ENCODE assay signal across 8 cellular contexts in genomic region chr1:109239580-109240068, GRCh38. TPM values are rescaled to one million over a fixed set of nuclear protein-coding genes. Genes with fewer than 3 reads are reported as not detected.
A peak's percentile ranks its signal among the peaks of the same experiment; 100 is the strongest.
DNase-seq lines count a peak whose midpoint lies in the region; ATAC-seq, FAIRE-seq and TF ChIP-seq lines count a peak whose summit lies in the region.

No MANE protein-coding gene starts in this region.

- no peaks in the 10 kb centered on the region for H3K9me3 ChIP-seq in adipocyte (ENCODE audit: control insufficient read depth, low read length)
- no peaks in the 10 kb centered on the region for H3K9me3 ChIP-seq in keratinocyte (ENCODE audit: control insufficient read depth, low read depth, low read length)

- TF ChIP-seq CTCF in keratinocyte (optimal IDR thresholded peaks at IDR 0.05 in 1 of 3, IDR thresholded peaks at IDR 0.05 in 1 of 3, conservative IDR thresholded peaks at IDR 0.05 in 1 of 3; ENCODE audit: extremely low read depth in 1 of 3, insufficient read depth in 2 of 3, low read length in 3 of 3) (peak; percentile 68 to 88 (median 85)), type B pancreatic cell (conservative IDR thresholded peaks at IDR 0.05) (peak; percentile 72)

- H3K27me3 Mint-ChIP-seq in type B pancreatic cell: peaks cover 3% of the 10 kb centered on the region

- dilution Hi-C loops in keratinocyte (cut with MboI; ENCODE audit: extremely low pct_ligation_motif_present, low sequenced_read_pairs): no loop called here

- H3K4me1 Mint-ChIP-seq in type B pancreatic cell (ENCODE audit: unreplicated experiment): peaks cover 19% of the 10 kb centered on the region

- peak overlapping the region; percentile 71 for H3K27ac Mint-ChIP-seq in type B pancreatic cell

- H3K4me3 Mint-ChIP-seq in type B pancreatic cell: no peak overlapping the region

- H3K79me2 ChIP-seq in keratinocyte (ENCODE audit: control insufficient read depth, insufficient read depth, low read length): no peaks in the 10 kb centered on the region

- H4K20me1 ChIP-seq in keratinocyte (ENCODE audit: control insufficient read depth, extremely low read depth, insufficient read depth, low read length): peaks cover 5% of the 10 kb centered on the region

- peak overlapping the region; percentile 59 for H3K4me2 ChIP-seq in keratinocyte (ENCODE audit: control insufficient read depth, extremely low read depth, insufficient read depth, low read depth, low read length)

- H3K36me3 ChIP-seq in adipocyte (ENCODE audit: control insufficient read depth, insufficient read depth, low read length, severe bottlenecking) (peaks cover 50% of the 10 kb centered on the region), keratinocyte (ENCODE audit: control insufficient read depth in 2 of 2, extremely low read depth in 1 of 2, insufficient read depth in 2 of 2, low read length in 2 of 2) (peaks cover 34 to 44% of the 10 kb centered on the region in 2 experiments)

- FAIRE-seq in keratinocyte (lab: Jason Lieb, UNC) (no peak), GM19239 (lab: Jason Lieb, UNC) (no peak)

- no peak overlapping the region for H3K4me3 ChIP-seq in adipocyte (ENCODE audit: low read length)
- peak overlapping the region in 1 of 3 experiments; percentile 55 for H3K4me3 ChIP-seq in keratinocyte (ENCODE audit: control insufficient read depth in 2 of 3, extremely low read depth in 1 of 3, insufficient read depth in 2 of 3, low read depth in 1 of 3, low read length in 3 of 3)

- DNase-seq in DMS53 (lab: John Stamatoyannopoulos, UW) (peak; percentile 78), NCI-H2107 treated with DMSO at 0.1 percent for 48 hours (lab: John Stamatoyannopoulos, UW; ENCODE audit: unreplicated experiment) (peak; percentile 40), adipocyte (ENCODE audit: low read depth) (peak; percentile 52), keratinocyte (ENCODE audit: low read depth, low spot score) (no peak), type B pancreatic cell (ENCODE audit: extremely low spot score, unreplicated experiment) (no peak), GDM1 (lab: John Stamatoyannopoulos, UW) (no peak), GM19239 (ENCODE audit: insufficient read length, low spot score) (no peak)

- H3K27me3 ChIP-seq in adipocyte (replicated peaks; ENCODE audit: control insufficient read depth, insufficient read depth, low read length) (no peaks in the 10 kb centered on the region), keratinocyte (ENCODE audit: control insufficient read depth, extremely low read depth, insufficient read depth, low read length) (no peaks in the 10 kb centered on the region)

- H2AFZ ChIP-seq in keratinocyte (ENCODE audit: control insufficient read depth, low read length): no peak overlapping the region

- peak; percentile 56 for ATAC-seq in GM21381 (IDR thresholded peaks at IDR 0.05; ENCODE audit: unreplicated experiment)

- peaks cover 14% of the 10 kb centered on the region for H3K36me3 Mint-ChIP-seq in type B pancreatic cell

- no peaks in the 10 kb centered on the region for H3K9me3 Mint-ChIP-seq in type B pancreatic cell

- H3K9me1 ChIP-seq in keratinocyte (ENCODE audit: control insufficient read depth, extremely low read depth, insufficient read depth, low read length): peaks cover 3% of the 10 kb centered on the region

- peaks cover 28% of the 10 kb centered on the region for H3K4me1 ChIP-seq in adipocyte (ENCODE audit: control insufficient read depth, insufficient read depth, low read length)
- H3K4me1 ChIP-seq in keratinocyte (ENCODE audit: control insufficient read depth, extremely low read depth, insufficient read depth, low read length): peaks cover 29% of the 10 kb centered on the region

- peak overlapping the region; percentile 99 for H3K27ac ChIP-seq in keratinocyte (ENCODE audit: control insufficient read depth, insufficient read depth, low read length)

- no peak overlapping the region for H3K9ac ChIP-seq in adipocyte (ENCODE audit: low read length)
- H3K9ac ChIP-seq in keratinocyte (ENCODE audit: control insufficient read depth, extremely low read depth, insufficient read depth, low read length): peak overlapping the region; percentile 85

RNA-seq across cellular contexts. Expression of gene CELSR2, which starts 9.7 kb away (rescaled TPM):
- polyA plus RNA-seq in keratinocyte: 7.3 to 13.7 TPM (median 12.6 TPM) in 3 replicates
- polyA plus RNA-seq in keratinocyte (2011; ENCODE audit: low read depth): 7.8 TPM
- 3.3 and 4.0 TPM in 2 replicates for polyA plus RNA-seq in keratinocyte (2011; cell fraction: cytosol; rRNA removed)
- polyA plus RNA-seq in keratinocyte (2011; cell fraction: nucleus; rRNA removed): 55.9 and 57.6 TPM in 2 replicates
- polyA plus RNA-seq in keratinocyte (2012; ENCODE audit: low replicate concordance): 17.8 and 35.2 TPM in 2 replicates
- polyA minus RNA-seq in keratinocyte: 36.2 to 84.0 TPM (median 51.3 TPM) in 3 replicates
- polyA minus RNA-seq in keratinocyte (2011; cell fraction: cytosol; rRNA and poly(A)+ RNA removed): 15.9 TPM
- 108 and 110 TPM in 2 replicates for polyA minus RNA-seq in keratinocyte (2011; cell fraction: nucleus; rRNA and poly(A)+ RNA removed)
- 23.4 and 35.5 TPM in 2 replicates for total RNA-seq in type B pancreatic cell (ENCODE audit: low replicate concordance)

RNA-seq across cellular contexts. Expression of gene SARS1, which starts 25.9 kb away (rescaled TPM):
- polyA plus RNA-seq in keratinocyte: 198 to 233 TPM (median 203 TPM) in 3 replicates
- polyA plus RNA-seq in keratinocyte (2011; ENCODE audit: low read depth): 559 TPM
- 196 and 203 TPM in 2 replicates for polyA plus RNA-seq in keratinocyte (2011; cell fraction: cytosol; rRNA removed)
- polyA plus RNA-seq in keratinocyte (2011; cell fraction: nucleus; rRNA removed): 259 and 264 TPM in 2 replicates
- polyA plus RNA-seq in keratinocyte (2012; ENCODE audit: low replicate concordance): 217 and 364 TPM in 2 replicates
- 128 to 153 TPM (median 149 TPM) in 3 replicates for polyA minus RNA-seq in keratinocyte
- 81.1 TPM for polyA minus RNA-seq in keratinocyte (2011; cell fraction: cytosol; rRNA and poly(A)+ RNA removed)
- 63.2 and 101 TPM in 2 replicates for polyA minus RNA-seq in keratinocyte (2011; cell fraction: nucleus; rRNA and poly(A)+ RNA removed)
- 136 and 173 TPM in 2 replicates for total RNA-seq in type B pancreatic cell (ENCODE audit: low replicate concordance)

RNA-seq across cellular contexts. Expression of gene PSRC1, which starts 43.3 kb away (rescaled TPM):
- polyA plus RNA-seq in keratinocyte: 2.9 to 10.2 TPM (median 9.4 TPM) in 3 replicates
- 2.2 TPM for polyA plus RNA-seq in keratinocyte (2011; ENCODE audit: low read depth)
- polyA plus RNA-seq in keratinocyte (2011; cell fraction: cytosol; rRNA removed): 2.7 TPM in 2 replicates
- 8.6 and 9.9 TPM in 2 replicates for polyA plus RNA-seq in keratinocyte (2011; cell fraction: nucleus; rRNA removed)
- 1.1 and 9.0 TPM in 2 replicates for polyA plus RNA-seq in keratinocyte (2012; ENCODE audit: low replicate concordance)
- 0.66 to 5.9 TPM (median 2.6 TPM) in 3 replicates for polyA minus RNA-seq in keratinocyte
- not detected for polyA minus RNA-seq in keratinocyte (2011; cell fraction: cytosol; rRNA and poly(A)+ RNA removed)
- 0.53 and 1.2 TPM in 2 replicates for polyA minus RNA-seq in keratinocyte (2011; cell fraction: nucleus; rRNA and poly(A)+ RNA removed)
- 10.3 and 46.2 TPM in 2 replicates for total RNA-seq in type B pancreatic cell (ENCODE audit: low replicate concordance)

Comparison
In these comparisons a context has a peak if more than half of its experiments do, and no peak if none do; other contexts are left out.
1. DNase-seq: peak in DMS53 (single experiment), NCI-H2107 treated with DMSO at 0.1 percent for 48 hours (single experiment) and adipocyte (single experiment); none in keratinocyte (single experiment), type B pancreatic cell (single experiment), GDM1 (single experiment) and GM19239 (single experiment).